8 cellular contexts compared by ENCODE assay signal in genomic region chr17:50546701-50547034, GRCh38. TPM values are rescaled to one million over a fixed set of nuclear protein-coding genes. Genes with fewer than 3 reads are reported as not detected.
A peak's percentile ranks its signal among the peaks of the same experiment; 100 is the strongest.
DNase-seq lines count a peak whose midpoint lies in the region; ATAC-seq, FAIRE-seq and TF ChIP-seq lines count a peak whose summit lies in the region.

No MANE protein-coding gene starts in this region.

- intact Hi-C loops in activated CD8-positive, alpha-beta T cell treated with anti-CD3 and anti-CD28 coated beads for 36 hours (cut with micrococcal nuclease): loop anchor here (2.0 to 10.0 kb wide), 3 partner anchors 76 to 298 kb away; no protein-coding TSS in a partner anchor
- intact Hi-C loops in right lobe of liver (cut with DNase I): loop anchor here in 1 of 2 donors (5.0 kb wide), 1 partner anchor 151 kb away; no protein-coding TSS in a partner anchor
- intact Hi-C loops in stomach (cut with DNase I; ENCODE audit: low total_unique reads): loop anchor here (5.0 to 10.0 kb wide), 3 partner anchors 76 to 298 kb away; no protein-coding TSS in a partner anchor

- CTCF ChIA-PET in activated CD4-positive, alpha-beta T cell treated with anti-CD3 and anti-CD28 coated beads, Interleukin-2, amount 10 ng/mL, durations not matched to agents 7 days and 5 days (lab: Charles Lee): interaction anchor here (0.5 to 1.0 kb wide), 3 partner anchors 43 to 187 kb away, joined by 3 to 4 read pairs (median 3); no protein-coding TSS in a partner anchor
- CTCF ChIA-PET in activated CD8-positive, alpha-beta T cell treated with anti-CD3 and anti-CD28 coated beads for 36 hours (lab: Charles Lee): interaction anchor here (0.6 to 2.1 kb wide), 19 partner anchors 10 to 306 kb away, joined by 3 to 15 read pairs (median 3); no protein-coding TSS in a partner anchor

- H3K27ac Mint-ChIP-seq in activated CD4-positive, alpha-beta T cell treated with anti-CD3 and anti-CD28 coated beads, Interleukin-2, amount 10 ng/mL, durations not matched to agents 7 days and 5 days: no peak overlapping the region
- no peak overlapping the region for H3K27ac Mint-ChIP-seq in activated CD8-positive, alpha-beta T cell treated with anti-CD3 and anti-CD28 coated beads for 36 hours

- no peaks in the 10 kb centered on the region for H3K9me3 Mint-ChIP-seq in activated CD4-positive, alpha-beta T cell treated with anti-CD3 and anti-CD28 coated beads, Interleukin-2, amount 10 ng/mL, durations not matched to agents 7 days and 5 days
- H3K9me3 Mint-ChIP-seq in activated CD8-positive, alpha-beta T cell treated with anti-CD3 and anti-CD28 coated beads for 36 hours: no peaks in the 10 kb centered on the region

- H3K4me3 ChIP-seq in right lobe of liver (peak overlapping the region; percentile 59 to 75 (median 74)), stomach (peak overlapping the region; percentile 52 to 64 (median 60))

- TF ChIP-seq CTCF in activated CD8-positive, alpha-beta T cell treated with anti-CD3 and anti-CD28 coated beads for 36 hours (IDR thresholded peaks at IDR 0.05): no peak
- TF ChIP-seq CTCF in right lobe of liver (IDR thresholded peaks at IDR 0.05) (no peak), stomach (IDR thresholded peaks at IDR 0.05) (peak in 1 of 7 experiments; percentile 73)

- H3K9me3 ChIP-seq in right lobe of liver (no peaks in the 10 kb centered on the region), stomach (no peaks in the 10 kb centered on the region)

- no peaks in the 10 kb centered on the region for H3K36me3 ChIP-seq in right lobe of liver
- peaks cover 0 to 33% (median 16%) of the 10 kb centered on the region in 4 donors for H3K36me3 ChIP-seq in stomach

- TF ChIP-seq EP300 in stomach (IDR thresholded peaks at IDR 0.05): no peak

- H3K4me1 Mint-ChIP-seq in activated CD4-positive, alpha-beta T cell treated with anti-CD3 and anti-CD28 coated beads, Interleukin-2, amount 10 ng/mL, durations not matched to agents 7 days and 5 days: peaks cover 21% of the 10 kb centered on the region
- peaks cover 10% of the 10 kb centered on the region for H3K4me1 Mint-ChIP-seq in activated CD8-positive, alpha-beta T cell treated with anti-CD3 and anti-CD28 coated beads for 36 hours (ENCODE audit: low read depth)

- ATAC-seq in activated CD8-positive, alpha-beta T cell treated with anti-CD3 and anti-CD28 coated beads for 36 hours: no peak
- ATAC-seq in right lobe of liver (no peak), HG03354 (IDR thresholded peaks at IDR 0.05; ENCODE audit: poor library complexity, severe bottlenecking, unreplicated experiment) (no peak)

- H3K4me1 ChIP-seq in right lobe of liver (peaks cover 0 to 33% (median 16%) of the 10 kb centered on the region in 4 donors), stomach (peaks cover 35 to 76% (median 58%) of the 10 kb centered on the region in 4 donors)

- POLR2A ChIA-PET in activated CD4-positive, alpha-beta T cell treated with anti-CD3 and anti-CD28 coated beads, Interleukin-2, amount 10 ng/mL, durations not matched to agents 7 days and 5 days (lab: Charles Lee): no interaction called here
- POLR2A ChIA-PET in activated CD8-positive, alpha-beta T cell treated with anti-CD3 and anti-CD28 coated beads for 36 hours (lab: Charles Lee): no interaction called here

- peaks cover 16% of the 10 kb centered on the region for H3K27me3 Mint-ChIP-seq in activated CD4-positive, alpha-beta T cell treated with anti-CD3 and anti-CD28 coated beads, Interleukin-2, amount 10 ng/mL, durations not matched to agents 7 days and 5 days
- peaks cover 2% of the 10 kb centered on the region for H3K27me3 Mint-ChIP-seq in activated CD8-positive, alpha-beta T cell treated with anti-CD3 and anti-CD28 coated beads for 36 hours

- DNase-seq in activated CD4-positive, alpha-beta T cell treated with anti-CD3 and anti-CD28 coated beads, Interleukin-2, amount 10 ng/mL, durations not matched to agents 7 days and 5 days: no peak
- DNase-seq in activated CD4-positive, alpha-beta T cell treated with anti-CD3 and anti-CD28 coated beads, Interleukin-2, amount 50 U/mL, for 48 hours: no peak
- DNase-seq in activated CD8-positive, alpha-beta T cell treated with anti-CD3 and anti-CD28 coated beads for 36 hours: no peak
- no peak for DNase-seq in right lobe of liver
- no peak for DNase-seq in stomach
- DNase-seq in frontal cortex (ENCODE audit: low spot score in 2 of 2): no peak
- no peak for DNase-seq in NCI-H2081 (lab: John Stamatoyannopoulos, UW)

- no peak for FAIRE-seq in frontal cortex (lab: Jason Lieb, UNC)

- H3K36me3 Mint-ChIP-seq in activated CD4-positive, alpha-beta T cell treated with anti-CD3 and anti-CD28 coated beads, Interleukin-2, amount 10 ng/mL, durations not matched to agents 7 days and 5 days (ENCODE audit: low read depth): no peaks in the 10 kb centered on the region
- H3K36me3 Mint-ChIP-seq in activated CD8-positive, alpha-beta T cell treated with anti-CD3 and anti-CD28 coated beads for 36 hours (ENCODE audit: low read depth): no peaks in the 10 kb centered on the region

- WGBS in right lobe of liver (ENCODE audit: insufficient coverage, low coverage, low lambda C conversion rate, missing lambda C conversion rate): 58% methylated on average over 3 of the region's 4 CpGs
- 42 to 56% (median 46%) methylated on average over 3 to 4 of the region's 4 CpGs for WGBS in stomach, 5 donors

- H3K27me3 ChIP-seq in right lobe of liver (no peaks in the 10 kb centered on the region), stomach (no peaks in the 10 kb centered on the region)

- no peak for TF ChIP-seq POLR2A in right lobe of liver (IDR thresholded peaks at IDR 0.05)
- no peak for TF ChIP-seq POLR2A in stomach (IDR thresholded peaks at IDR 0.05)

- H3K27ac ChIP-seq in right lobe of liver (peak overlapping the region in 2 of 3 donors; percentile 71 to 76), stomach (peak overlapping the region in 4 of 5 donors; percentile 86 to 91 (median 88))

- peak overlapping the region; percentile 26 for H3K4me3 Mint-ChIP-seq in activated CD4-positive, alpha-beta T cell treated with anti-CD3 and anti-CD28 coated beads, Interleukin-2, amount 10 ng/mL, durations not matched to agents 7 days and 5 days
- peak overlapping the region; percentile 82 for H3K4me3 Mint-ChIP-seq in activated CD8-positive, alpha-beta T cell treated with anti-CD3 and anti-CD28 coated beads for 36 hours

RNA-seq across cellular contexts. Expression of gene SPATA20, which starts 0.3 kb away (rescaled TPM):
- total RNA-seq in activated CD4-positive, alpha-beta T cell treated with anti-CD3 and anti-CD28 coated beads, Interleukin-2, amount 10 ng/mL, durations not matched to agents 7 days and 5 days: 1 to 10 TPM; 3.9 to 6.2 TPM
- 10 to 100 TPM; 29.0 to 36.2 TPM for total RNA-seq in activated CD8-positive, alpha-beta T cell treated with anti-CD3 and anti-CD28 coated beads for 36 hours
- total RNA-seq in right lobe of liver (100 to 1,000 TPM in 1 of 6 experiments, 10 to 100 TPM in 5; 29.6 to 203 (median 34.2) TPM), stomach (1,000 to 10,000 TPM in 1 of 5 donors, 100 to 1,000 TPM in 3, 10 to 100 TPM in 1; 45.0 to 1,214 (median 194) TPM), frontal cortex (26.9 TPM)
- polyA plus RNA-seq in stomach: 10 to 100 TPM; 24.8 to 58.6 (median 40.6) TPM

RNA-seq across cellular contexts. Expression of gene CACNA1G, which starts 13.8 kb away (rescaled TPM):
- not detected for total RNA-seq in activated CD4-positive, alpha-beta T cell treated with anti-CD3 and anti-CD28 coated beads, Interleukin-2, amount 10 ng/mL, durations not matched to agents 7 days and 5 days
- under 1 TPM in 1 of 2 experiments, not detected in 1; 0.13 TPM for total RNA-seq in activated CD8-positive, alpha-beta T cell treated with anti-CD3 and anti-CD28 coated beads for 36 hours
- total RNA-seq in right lobe of liver (not detected), stomach (1 to 10 TPM in 2 of 5 donors, not detected in 3; 2.0 to 3.7 TPM), frontal cortex (7.7 TPM)
- under 1 TPM in 2 of 3 donors, not detected in 1; 0.06 to 0.10 TPM for polyA plus RNA-seq in stomach

RNA-seq across cellular contexts. Expression of gene EPN3, which starts 14.1 kb away (rescaled TPM):
- not detected for total RNA-seq in activated CD4-positive, alpha-beta T cell treated with anti-CD3 and anti-CD28 coated beads, Interleukin-2, amount 10 ng/mL, durations not matched to agents 7 days and 5 days
- total RNA-seq in activated CD8-positive, alpha-beta T cell treated with anti-CD3 and anti-CD28 coated beads for 36 hours: not detected
- total RNA-seq in right lobe of liver: under 1 TPM in 2 of 6 experiments, not detected in 4; 0.06 to 0.27 TPM
- 100 to 1,000 TPM in 2 of 5 donors, 10 to 100 TPM in 2, 1 to 10 TPM in 1; 6.4 to 117 (median 49.5) TPM for total RNA-seq in stomach
- 10 to 100 TPM; 25.9 to 76.3 (median 40.6) TPM for polyA plus RNA-seq in stomach
- 0.41 TPM for total RNA-seq in frontal cortex

RNA-seq across cellular contexts. Expression of gene MYCBPAP, which starts 38.4 kb away (rescaled TPM):
- 1 to 10 TPM; 3.0 to 4.8 TPM for total RNA-seq in activated CD4-positive, alpha-beta T cell treated with anti-CD3 and anti-CD28 coated beads, Interleukin-2, amount 10 ng/mL, durations not matched to agents 7 days and 5 days
- total RNA-seq in activated CD8-positive, alpha-beta T cell treated with anti-CD3 and anti-CD28 coated beads for 36 hours: 1 to 10 TPM; 6.7 to 6.9 TPM
- total RNA-seq in right lobe of liver: under 1 TPM in 1 of 6 experiments, not detected in 5; 0.51 TPM
- 1 to 10 TPM in 3 of 5 donors, not detected in 2; 1.1 to 2.7 (median 2.6) TPM for total RNA-seq in stomach
- under 1 TPM in 2 of 3 donors, not detected in 1; 0.25 to 0.31 TPM for polyA plus RNA-seq in stomach
- total RNA-seq in frontal cortex: 0.82 TPM
